In genomic region chr14:38405851-38406630, GRCh38 we compare ENCODE assay signal across 10 cellular contexts.
A peak's percentile ranks its signal among the peaks of the same experiment; 100 is the strongest.
DNase-seq lines count a peak whose midpoint lies in the region; ATAC-seq and TF ChIP-seq lines count a peak whose summit lies in the region.
"Had no signal": no experiment of that assay in that cellular context is flagged by ENCODE, and none has a peak within 500 bp of the region (broad histone marks: within the 10 kb centered on the region; RNA-seq: fewer than 3 reads in every experiment).

No MANE protein-coding gene starts in this region.

- TF ChIP-seq CTCF in DOHH2 (IDR thresholded peaks at IDR 0.05; ENCODE audit: low read depth, low read length, poor library complexity, severe bottlenecking) (peak; percentile 14), WTC11 (IDR thresholded peaks at IDR 0.05) (no peak), nephron progenitor cell (IDR thresholded peaks at IDR 0.05) (peak; percentile 2), colonic mucosa (IDR thresholded peaks at IDR 0.05) (no peak)

- no peak overlapping the region for H3K9ac ChIP-seq in colonic mucosa (ENCODE audit: low read depth in 2 of 2, low read length in 2 of 2)

- H3K27me3 Mint-ChIP-seq in WTC11 (ENCODE audit: low read depth) (peaks cover 21% of the 10 kb centered on the region), nephron progenitor cell (ENCODE audit: low read depth, poor library complexity) (no peaks in the 10 kb centered on the region)

- H3K27me3 ChIP-seq in DOHH2 (ENCODE audit: control insufficient read depth, low read length), result no peaks in the 10 kb centered on the region
- H3K27me3 ChIP-seq in colonic mucosa, result no peaks in the 10 kb centered on the region
- H3K27me3 ChIP-seq: body of pancreas had no signal

- POLR2A ChIA-PET in WTC11 (lab: Charles Lee), result no interaction called here

- no peaks in the 10 kb centered on the region for H3K4me1 ChIP-seq in DOHH2 (ENCODE audit: control insufficient read depth, low read length)
- no peaks in the 10 kb centered on the region for H3K4me1 ChIP-seq in colonic mucosa
- H3K4me1 ChIP-seq: body of pancreas had no signal

- H3K4me2 ChIP-seq in DOHH2 (ENCODE audit: low read length), result no peak overlapping the region

- H3K36me3 Mint-ChIP-seq in WTC11 (no peaks in the 10 kb centered on the region), nephron progenitor cell (ENCODE audit: low read depth) (no peaks in the 10 kb centered on the region)

- H3K4me3 Mint-ChIP-seq in WTC11 (no peak overlapping the region), nephron progenitor cell (no peak overlapping the region)

- H3K9me3 ChIP-seq in DOHH2 (ENCODE audit: control insufficient read depth, insufficient read depth, low read length), result no peaks in the 10 kb centered on the region
- no peaks in the 10 kb centered on the region for H3K9me3 ChIP-seq in colonic mucosa
- H3K9me3 ChIP-seq: body of pancreas, mucosa of descending colon had no signal

- H3K27ac Mint-ChIP-seq in WTC11 (no peak overlapping the region), nephron progenitor cell (peak overlapping the region; percentile 77)

- no peaks in the 10 kb centered on the region for H4K20me1 ChIP-seq in DOHH2 (ENCODE audit: control insufficient read depth, insufficient read depth, low read depth, low read length)

- DNase-seq in NCI-H1417 treated with DMSO at 0.1 percent for 48 hours (lab: John Stamatoyannopoulos, UW) (peak; percentile 66), WTC11 (ENCODE audit: low spot score) (peak; percentile 12), nephron progenitor cell (peak; percentile 5), GF-D8 (lab: John Stamatoyannopoulos, UW) (no peak), colonic mucosa (no peak), MV-4-11 (lab: John Stamatoyannopoulos, UW) (no peak)
- no peak for DNase-seq in activated effector memory CD4-positive, alpha-beta T cell treated with Interleukin-2 at 50 U/mL for 16 hours
- DNase-seq: body of pancreas, mucosa of descending colon had no signal

- no peaks in the 10 kb centered on the region for H3K9me2 ChIP-seq in DOHH2 (replicated peaks; ENCODE audit: control insufficient read depth, low read length)

- CTCF ChIA-PET in WTC11 (lab: Charles Lee), result interaction anchor here (0.6 to 2.4 kb wide), 7 partner anchors 101 to 811 kb away, joined by 3 to 12 read pairs (median 3); no protein-coding TSS in a partner anchor

- H3K9me3 Mint-ChIP-seq in WTC11 (no peaks in the 10 kb centered on the region), nephron progenitor cell (no peaks in the 10 kb centered on the region)

- no peak overlapping the region for H3K4me3 ChIP-seq in DOHH2 (ENCODE audit: low read length)
- H3K4me3 ChIP-seq in colonic mucosa, result no peak overlapping the region
- H3K4me3 ChIP-seq: body of pancreas, mucosa of descending colon had no signal

- H3K79me2 ChIP-seq in DOHH2 (ENCODE audit: control insufficient read depth, low read length), result no peaks in the 10 kb centered on the region

- H3K36me3 ChIP-seq in DOHH2 (ENCODE audit: control insufficient read depth, low read length), result no peaks in the 10 kb centered on the region
- H3K36me3 ChIP-seq in colonic mucosa, result no peaks in the 10 kb centered on the region

- H3K27ac ChIP-seq in DOHH2 (ENCODE audit: low read depth, low read length) (no peak overlapping the region), colonic mucosa (no peak overlapping the region)
- H3K27ac ChIP-seq: body of pancreas had no signal

- ATAC-seq in WTC11, result peak; percentile 99
- ATAC-seq: body of pancreas, mucosa of descending colon had no signal

- intact Hi-C loops in colonic mucosa (cut with DNase I), result no loop called here

- H3K4me1 Mint-ChIP-seq in WTC11 (peaks cover 4% of the 10 kb centered on the region), nephron progenitor cell (peaks cover 28% of the 10 kb centered on the region)

- no peaks in the 10 kb centered on the region for H3F3A ChIP-seq in DOHH2 (ENCODE audit: control insufficient read depth, insufficient read depth)

TF ChIP-seq in WTC11, 78 proteins besides CTCF, POLR2A, EP300 and RAD21 (continues in another document):
- TF ChIP-seq GRHL2 (CRISPR knock-in tag; IDR thresholded peaks at IDR 0.05; ENCODE audit: insufficient replicate concordance, severe bottlenecking), result no peak
- TF ChIP-seq JAZF1 (CRISPR knock-in tag; IDR thresholded peaks at IDR 0.05), result no peak
- TF ChIP-seq, protein P1, sequence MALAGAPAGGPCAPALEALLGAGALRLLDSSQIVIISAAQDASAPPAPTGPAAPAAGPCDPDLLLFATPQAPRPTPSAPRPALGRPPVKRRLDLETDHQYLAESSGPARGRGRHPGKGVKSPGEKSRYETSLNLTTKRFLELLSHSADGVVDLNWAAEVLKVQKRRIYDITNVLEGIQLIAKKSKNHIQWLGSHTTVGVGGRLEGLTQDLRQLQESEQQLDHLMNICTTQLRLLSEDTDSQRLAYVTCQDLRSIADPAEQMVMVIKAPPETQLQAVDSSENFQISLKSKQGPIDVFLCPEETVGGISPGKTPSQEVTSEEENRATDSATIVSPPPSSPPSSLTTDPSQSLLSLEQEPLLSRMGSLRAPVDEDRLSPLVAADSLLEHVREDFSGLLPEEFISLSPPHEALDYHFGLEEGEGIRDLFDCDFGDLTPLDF (CRISPR knock-in tag; IDR thresholded peaks at IDR 0.05), result no peak
- TF ChIP-seq TEAD4 (CRISPR knock-in tag; IDR thresholded peaks at IDR 0.05), result no peak
- no peak for TF ChIP-seq PRRX2 (CRISPR knock-in tag; IDR thresholded peaks at IDR 0.05)
- TF ChIP-seq JUN (CRISPR knock-in tag; IDR thresholded peaks at IDR 0.05), result no peak
- TF ChIP-seq SMAD3 (CRISPR knock-in tag; IDR thresholded peaks at IDR 0.05; ENCODE audit: borderline replicate concordance), result no peak
- TF ChIP-seq, protein P2, sequence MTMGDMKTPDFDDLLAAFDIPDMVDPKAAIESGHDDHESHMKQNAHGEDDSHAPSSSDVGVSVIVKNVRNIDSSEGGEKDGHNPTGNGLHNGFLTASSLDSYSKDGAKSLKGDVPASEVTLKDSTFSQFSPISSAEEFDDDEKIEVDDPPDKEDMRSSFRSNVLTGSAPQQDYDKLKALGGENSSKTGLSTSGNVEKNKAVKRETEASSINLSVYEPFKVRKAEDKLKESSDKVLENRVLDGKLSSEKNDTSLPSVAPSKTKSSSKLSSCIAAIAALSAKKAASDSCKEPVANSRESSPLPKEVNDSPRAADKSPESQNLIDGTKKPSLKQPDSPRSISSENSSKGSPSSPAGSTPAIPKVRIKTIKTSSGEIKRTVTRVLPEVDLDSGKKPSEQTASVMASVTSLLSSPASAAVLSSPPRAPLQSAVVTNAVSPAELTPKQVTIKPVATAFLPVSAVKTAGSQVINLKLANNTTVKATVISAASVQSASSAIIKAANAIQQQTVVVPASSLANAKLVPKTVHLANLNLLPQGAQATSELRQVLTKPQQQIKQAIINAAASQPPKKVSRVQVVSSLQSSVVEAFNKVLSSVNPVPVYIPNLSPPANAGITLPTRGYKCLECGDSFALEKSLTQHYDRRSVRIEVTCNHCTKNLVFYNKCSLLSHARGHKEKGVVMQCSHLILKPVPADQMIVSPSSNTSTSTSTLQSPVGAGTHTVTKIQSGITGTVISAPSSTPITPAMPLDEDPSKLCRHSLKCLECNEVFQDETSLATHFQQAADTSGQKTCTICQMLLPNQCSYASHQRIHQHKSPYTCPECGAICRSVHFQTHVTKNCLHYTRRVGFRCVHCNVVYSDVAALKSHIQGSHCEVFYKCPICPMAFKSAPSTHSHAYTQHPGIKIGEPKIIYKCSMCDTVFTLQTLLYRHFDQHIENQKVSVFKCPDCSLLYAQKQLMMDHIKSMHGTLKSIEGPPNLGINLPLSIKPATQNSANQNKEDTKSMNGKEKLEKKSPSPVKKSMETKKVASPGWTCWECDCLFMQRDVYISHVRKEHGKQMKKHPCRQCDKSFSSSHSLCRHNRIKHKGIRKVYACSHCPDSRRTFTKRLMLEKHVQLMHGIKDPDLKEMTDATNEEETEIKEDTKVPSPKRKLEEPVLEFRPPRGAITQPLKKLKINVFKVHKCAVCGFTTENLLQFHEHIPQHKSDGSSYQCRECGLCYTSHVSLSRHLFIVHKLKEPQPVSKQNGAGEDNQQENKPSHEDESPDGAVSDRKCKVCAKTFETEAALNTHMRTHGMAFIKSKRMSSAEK (CRISPR knock-in tag; IDR thresholded peaks at IDR 0.05; ENCODE audit: borderline replicate concordance), result no peak
- TF ChIP-seq FOXK1 (CRISPR knock-in tag; IDR thresholded peaks at IDR 0.05), result no peak
- TF ChIP-seq GTF2I (CRISPR knock-in tag; conservative IDR thresholded peaks at IDR 0.05), result no peak
- TF ChIP-seq, protein P3, sequence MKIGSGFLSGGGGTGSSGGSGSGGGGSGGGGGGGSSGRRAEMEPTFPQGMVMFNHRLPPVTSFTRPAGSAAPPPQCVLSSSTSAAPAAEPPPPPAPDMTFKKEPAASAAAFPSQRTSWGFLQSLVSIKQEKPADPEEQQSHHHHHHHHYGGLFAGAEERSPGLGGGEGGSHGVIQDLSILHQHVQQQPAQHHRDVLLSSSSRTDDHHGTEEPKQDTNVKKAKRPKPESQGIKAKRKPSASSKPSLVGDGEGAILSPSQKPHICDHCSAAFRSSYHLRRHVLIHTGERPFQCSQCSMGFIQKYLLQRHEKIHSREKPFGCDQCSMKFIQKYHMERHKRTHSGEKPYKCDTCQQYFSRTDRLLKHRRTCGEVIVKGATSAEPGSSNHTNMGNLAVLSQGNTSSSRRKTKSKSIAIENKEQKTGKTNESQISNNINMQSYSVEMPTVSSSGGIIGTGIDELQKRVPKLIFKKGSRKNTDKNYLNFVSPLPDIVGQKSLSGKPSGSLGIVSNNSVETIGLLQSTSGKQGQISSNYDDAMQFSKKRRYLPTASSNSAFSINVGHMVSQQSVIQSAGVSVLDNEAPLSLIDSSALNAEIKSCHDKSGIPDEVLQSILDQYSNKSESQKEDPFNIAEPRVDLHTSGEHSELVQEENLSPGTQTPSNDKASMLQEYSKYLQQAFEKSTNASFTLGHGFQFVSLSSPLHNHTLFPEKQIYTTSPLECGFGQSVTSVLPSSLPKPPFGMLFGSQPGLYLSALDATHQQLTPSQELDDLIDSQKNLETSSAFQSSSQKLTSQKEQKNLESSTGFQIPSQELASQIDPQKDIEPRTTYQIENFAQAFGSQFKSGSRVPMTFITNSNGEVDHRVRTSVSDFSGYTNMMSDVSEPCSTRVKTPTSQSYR (CRISPR knock-in tag; IDR thresholded peaks at IDR 0.05), result no peak
- TF ChIP-seq HMGXB4 (CRISPR knock-in tag; IDR thresholded peaks at IDR 0.05), result no peak

Comparison
In these comparisons a context has a peak if more than half of its experiments do, and no peak if none do; other contexts are left out.
1. CTCF ChIP-seq: peak in DOHH2 (single experiment) and nephron progenitor cell (single experiment); none in WTC11 (single experiment) and colonic mucosa (single experiment).
2. DNase-seq: peak in NCI-H1417 treated with DMSO at 0.1 percent for 48 hours (single experiment), WTC11 (single experiment) and nephron progenitor cell (single experiment); none in GF-D8 (single experiment), colonic mucosa (single experiment), MV-4-11 (single experiment) and activated effector memory CD4-positive, alpha-beta T cell treated with Interleukin-2 at 50 U/mL for 16 hours (single experiment).